In genomic region chr14:91729756-91730155, GRCh38 we compare ENCODE assay signal across 16 cellular contexts. TPM values are rescaled to one million over a fixed set of nuclear protein-coding genes. Genes with fewer than 3 reads are reported as not detected.
A peak's percentile ranks its signal among the peaks of the same experiment; 100 is the strongest.
DNase-seq lines count a peak whose midpoint lies in the region; TF ChIP-seq lines count a peak whose summit lies in the region.
"Had no signal": no experiment of that assay in that cellular context is flagged by ENCODE, and none has a peak within 500 bp of the region (broad histone marks: within the 10 kb centered on the region; RNA-seq: fewer than 3 reads in every experiment).

No MANE protein-coding gene starts in this region.

- no peak for TF ChIP-seq CTCF in AG10803 (conservative IDR thresholded peaks at IDR 0.05; ENCODE audit: low read length)
- TF ChIP-seq CTCF in fibroblast of the aortic adventitia (IDR thresholded peaks at IDR 0.05; ENCODE audit: insufficient read depth, low read length): no peak
- no peak for TF ChIP-seq CTCF in prostate gland (IDR thresholded peaks at IDR 0.05)

- in situ Hi-C loops in GM23248 (cut with MboI): no loop called here

- H3K79me2 ChIP-seq in GM23248 (ENCODE audit: insufficient read depth): no peaks in the 10 kb centered on the region

- H4K20me1 ChIP-seq in GM23248 (ENCODE audit: insufficient read depth): no peaks in the 10 kb centered on the region
- H4K20me1 ChIP-seq: BLaER1 treated with 17β-estradiol and CSF1 and Interleukin-3, amounts not matched to agents 10 nM and 100 nM had no signal

- H3K9ac ChIP-seq in GM23248 (no peak overlapping the region), rectal smooth muscle tissue (ENCODE audit: low read length) (no peak overlapping the region)
- H3K9ac ChIP-seq: BLaER1 treated with 17β-estradiol and CSF1 and Interleukin-3, amounts not matched to agents 10 nM and 100 nM had no signal

- TF ChIP-seq POLR2A in prostate gland (IDR thresholded peaks at IDR 0.05): no peak

- 50 to 55% methylated on average over 3 of the region's 3 CpGs for WGBS in GM23248 (ENCODE audit: low coverage in 1 of 2, low lambda C conversion rate in 2 of 2, missing lambda C conversion rate in 2 of 2), 2 experiments
- WGBS in prostate gland: 64% methylated on average over 3 of the region's 3 CpGs

- H3K9me2 ChIP-seq in GM23248 (ENCODE audit: insufficient read depth): no peaks in the 10 kb centered on the region

- DNase-seq in AG10803 (ENCODE audit: low read depth) (peak; percentile 65), GM23248 (peak; percentile 57), fibroblast of the aortic adventitia (ENCODE audit: low read depth) (peak; percentile 49), prostate gland (ENCODE audit: low spot score) (no peak)
- DNase-seq in activated CD8-positive, alpha-beta memory T cell treated with anti-CD3 and anti-CD28 coated beads, Interleukin-2, amount 50 U/mL, for 4 hours: no peak
- DNase-seq in stimulated activated CD4-positive, alpha-beta T cell treated with anti-CD3 and anti-CD28 coated beads, Interleukin-4, amount 100 ng/mL, for 1 hour: no peak
- DNase-seq: CD4-positive, CD25-positive, alpha-beta regulatory T cell; DMS79; H7 had no signal

- H3K27ac ChIP-seq in GM23248 (no peak overlapping the region), rectal smooth muscle tissue (ENCODE audit: low read depth, low read length) (peak overlapping the region; percentile 39), prostate gland (no peak overlapping the region)
- H3K27ac ChIP-seq: A549; BLaER1 treated with 17β-estradiol and CSF1 and Interleukin-3, amounts not matched to agents 10 nM and 100 nM had no signal

- peaks cover 42% of the 10 kb centered on the region for H3K4me1 ChIP-seq in GM23248 (ENCODE audit: insufficient read depth)
- H3K4me1 ChIP-seq in rectal smooth muscle tissue (ENCODE audit: control insufficient read depth, insufficient read depth, low read length): peaks cover 2% of the 10 kb centered on the region
- no peaks in the 10 kb centered on the region for H3K4me1 ChIP-seq in prostate gland (replicated peaks)
- H3K4me1 ChIP-seq: A549; BLaER1 treated with 17β-estradiol and CSF1 and Interleukin-3, amounts not matched to agents 10 nM and 100 nM had no signal

- H2AFZ ChIP-seq in GM23248: no peak overlapping the region
- H2AFZ ChIP-seq: GM23338 had no signal

- H3K4me3 ChIP-seq in AG10803 (ENCODE audit: low read length) (no peak overlapping the region), GM23248 (no peak overlapping the region), fibroblast of the aortic adventitia (ENCODE audit: low read depth, low read length) (no peak overlapping the region), rectal smooth muscle tissue (ENCODE audit: low read length) (no peak overlapping the region), prostate gland (no peak overlapping the region)
- H3K4me3 ChIP-seq: A549; BLaER1 treated with 17β-estradiol and CSF1 and Interleukin-3, amounts not matched to agents 10 nM and 100 nM; GM12878; GM23338 had no signal

- intact Hi-C loops in prostate gland (cut with DNase I): no loop called here

- H3K27me3 ChIP-seq in GM23248 (replicated peaks; ENCODE audit: insufficient read depth) (no peaks in the 10 kb centered on the region), rectal smooth muscle tissue (ENCODE audit: control insufficient read depth, insufficient read depth, low read length) (no peaks in the 10 kb centered on the region), prostate gland (replicated peaks; ENCODE audit: insufficient read depth) (no peaks in the 10 kb centered on the region)
- H3K27me3 ChIP-seq: BLaER1 treated with 17β-estradiol and CSF1 and Interleukin-3, amounts not matched to agents 10 nM and 100 nM had no signal

- H3K9me3 ChIP-seq in GM23248 (ENCODE audit: low read depth) (no peaks in the 10 kb centered on the region), prostate gland (no peaks in the 10 kb centered on the region)
- H3K9me3 ChIP-seq: A549; BLaER1 treated with 17β-estradiol and CSF1 and Interleukin-3, amounts not matched to agents 10 nM and 100 nM had no signal

- H3K4me2 ChIP-seq in GM23248 (ENCODE audit: unreplicated experiment): no peak overlapping the region
- H3K4me2 ChIP-seq: A549; BLaER1 treated with 17β-estradiol and CSF1 and Interleukin-3, amounts not matched to agents 10 nM and 100 nM; GM23338 had no signal

- H3F3A ChIP-seq in GM23248 (ENCODE audit: insufficient read depth): peaks cover 32% of the 10 kb centered on the region

- H3K36me3 ChIP-seq in GM23248 (ENCODE audit: low read depth) (no peaks in the 10 kb centered on the region), rectal smooth muscle tissue (ENCODE audit: control insufficient read depth, insufficient read depth, low read length) (no peaks in the 10 kb centered on the region), prostate gland (no peaks in the 10 kb centered on the region)
- H3K36me3 ChIP-seq: BLaER1 treated with 17β-estradiol and CSF1 and Interleukin-3, amounts not matched to agents 10 nM and 100 nM had no signal

RNA-seq across cellular contexts. Expression of gene CATSPERB, which starts 2.1 kb away (rescaled TPM):
- total RNA-seq in GM23248 (2014; rRNA removed; shearing (Covaris generic)): 0.11 TPM in 1 of 2 replicates, not detected in the other
- not detected in 2 replicates for polyA plus RNA-seq in GM23248 (2016; fragmentation: Nextera tagmentation; extraction: Ambion mirVana)
- total RNA-seq in fibroblast of the aortic adventitia (ENCODE audit: low replicate concordance) (0.81 TPM in 1 of 2 replicates, not detected in the other), prostate gland (1 to 10 TPM; 1.2 to 2.3 TPM)
- total RNA-seq: G401, GM12878 had no signal
- polyA plus RNA-seq: AG04450, GM12878 had no signal

Comparison
In these comparisons a context has a peak if more than half of its experiments do, and no peak if none do; other contexts are left out.
1. DNase-seq: peak in AG10803 (single experiment), GM23248 (single experiment) and fibroblast of the aortic adventitia (single experiment); none in activated CD8-positive, alpha-beta memory T cell treated with anti-CD3 and anti-CD28 coated beads, Interleukin-2, amount 50 U/mL, for 4 hours (single experiment), prostate gland (single experiment) and stimulated activated CD4-positive, alpha-beta T cell treated with anti-CD3 and anti-CD28 coated beads, Interleukin-4, amount 100 ng/mL, for 1 hour (single experiment).